11 cellular contexts compared by ENCODE assay signal in the genomic region with DNA sequence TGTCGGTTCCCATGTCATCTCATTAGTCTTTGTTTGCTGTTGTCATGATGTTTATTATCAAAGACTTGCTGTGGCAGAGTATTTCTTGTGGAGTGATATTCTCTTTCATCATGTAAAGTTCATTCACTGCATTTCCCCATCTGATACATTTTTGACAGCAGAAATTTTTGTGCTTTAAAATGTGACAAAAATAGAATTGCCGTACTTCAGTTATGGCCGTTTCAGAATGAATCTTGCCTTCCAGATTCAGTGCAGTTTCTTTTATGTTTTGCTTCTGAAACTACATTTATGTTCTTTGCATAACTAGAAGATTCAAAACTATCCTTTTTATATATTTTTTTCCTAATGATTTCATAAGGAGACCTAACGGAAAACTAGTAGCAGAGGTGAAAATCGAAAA. TPM values are rescaled to one million over a fixed set of nuclear protein-coding genes. Genes with fewer than 3 reads are reported as not detected.
DNase-seq lines count a peak whose midpoint lies in the region; ATAC-seq and TF ChIP-seq lines count a peak whose summit lies in the region.
"Had no signal": no experiment of that assay in that cellular context is flagged by ENCODE, and none has a peak within 500 bp of the region (broad histone marks: within the 10 kb centered on the region; RNA-seq: fewer than 3 reads in every experiment).

No MANE protein-coding gene starts in this region.

- no peak for TF ChIP-seq POLR2A in ovary (IDR thresholded peaks at IDR 0.05)

- TF ChIP-seq EP300 in ovary (IDR thresholded peaks at IDR 0.05): no peak

- ATAC-seq in GM19324 (IDR thresholded peaks at IDR 0.05; ENCODE audit: low FRiP score, unreplicated experiment): peak; percentile 27
- ATAC-seq in HG02885 (IDR thresholded peaks at IDR 0.05; ENCODE audit: poor library complexity, unreplicated experiment): peak; percentile 38

- 80 to 87% (median 83%) methylated on average over 5 of the region's 5 CpGs for WGBS in ovary, 3 donors

- no peaks in the 10 kb centered on the region for H3K27me3 Mint-ChIP-seq in activated naive CD8-positive, alpha-beta T cell

- TF ChIP-seq CTCF in GM06990 (IDR thresholded peaks at IDR 0.05; ENCODE audit: insufficient read depth, low read length, poor library complexity, severe bottlenecking): no peak
- TF ChIP-seq CTCF in ovary (IDR thresholded peaks at IDR 0.05): no peak

- intact Hi-C loops in posterior cingulate gyrus (cut with DNase I) (no loop called here), ovary (cut with DNase I) (no loop called here)

- H3K27ac Mint-ChIP-seq in activated naive CD8-positive, alpha-beta T cell: peak overlapping the region; percentile 96

- no peaks in the 10 kb centered on the region for H3K9me3 Mint-ChIP-seq in activated naive CD8-positive, alpha-beta T cell (ENCODE audit: low read depth)

- peak overlapping the region; percentile 87 for H3K4me3 Mint-ChIP-seq in activated naive CD8-positive, alpha-beta T cell

- peaks cover 20% of the 10 kb centered on the region for H3K36me3 Mint-ChIP-seq in activated naive CD8-positive, alpha-beta T cell

- H3K27me3 ChIP-seq in GM06990 (replicated peaks; ENCODE audit: control insufficient read depth, insufficient read depth, low read length) (no peaks in the 10 kb centered on the region), ovary (no peaks in the 10 kb centered on the region)
- H3K27me3 ChIP-seq: adrenal gland had no signal

- no peaks in the 10 kb centered on the region for H3K9me3 ChIP-seq in ovary
- H3K9me3 ChIP-seq: adrenal gland had no signal

- peaks cover 26% of the 10 kb centered on the region for H3K4me1 Mint-ChIP-seq in activated naive CD8-positive, alpha-beta T cell (ENCODE audit: low read depth)

- peak overlapping the region; percentile 26 for H3K4me3 ChIP-seq in GM06990 (replicated peaks; ENCODE audit: low read depth, low read length)
- no peak overlapping the region for H3K4me3 ChIP-seq in ovary
- H3K4me3 ChIP-seq: adrenal gland had no signal

- no peak overlapping the region for H3K27ac ChIP-seq in ovary
- H3K27ac ChIP-seq: adrenal gland had no signal

- H3K36me3 ChIP-seq in GM06990 (ENCODE audit: control insufficient read depth, insufficient read depth, low read length) (no peaks in the 10 kb centered on the region; the same call in 1 of the 2 replicates), ovary (no peaks in the 10 kb centered on the region)

- DNase-seq in GM06990 (ENCODE audit: extremely low read depth, insufficient read length) (peak; percentile 5), T1000 (lab: John Stamatoyannopoulos, UW) (no peak), posterior cingulate gyrus (no peak), ovary (no peak)
- no peak for DNase-seq in activated CD4-positive, alpha-beta T cell treated with anti-CD3 and anti-CD28 coated beads, Interleukin-2, amount 50 U/mL, for 4 hours
- DNase-seq: adrenal gland, NCI-H1092, small intestine had no signal

- H3K4me1 ChIP-seq in ovary (ENCODE audit: insufficient read depth): no peaks in the 10 kb centered on the region
- H3K4me1 ChIP-seq: adrenal gland had no signal

RNA-seq across cellular contexts. Expression of gene CSTF2, which starts 10.0 kb away (rescaled TPM):
- total RNA-seq in ovary: 10 to 100 TPM in 3 of 7 donors, 1 to 10 TPM in 4; 6.3 to 12.8 (median 9.6) TPM
- polyA plus RNA-seq in ovary: 10 to 100 TPM in 1 of 2 donors, 1 to 10 TPM in 1; 4.4 to 12.5 TPM

RNA-seq across cellular contexts. Expression of gene NOX1, which starts 44.0 kb away (rescaled TPM):
- not detected for total RNA-seq in ovary
- under 1 TPM; 0.06 to 0.28 TPM for polyA plus RNA-seq in ovary
- total RNA-seq: adrenal gland had no signal
- polyA plus RNA-seq: small intestine had no signal
